ENCODE assay signal across 9 cellular contexts in genomic region chr1:204075116-204075636, GRCh38. TPM values are rescaled to one million over a fixed set of nuclear protein-coding genes. Genes with fewer than 3 reads are reported as not detected.
DNase-seq lines count a peak whose midpoint lies in the region; ATAC-seq, FAIRE-seq and TF ChIP-seq lines count a peak whose summit lies in the region.
"Had no signal": no experiment of that assay in that cellular context is flagged by ENCODE, and none has a peak within 500 bp of the region (broad histone marks: within the 10 kb centered on the region; RNA-seq: fewer than 3 reads in every experiment).

No MANE protein-coding gene starts in this region.

- CTCF ChIA-PET in PC-9 (lab: Charles Lee): no interaction called here

- intact Hi-C loops in PC-9 (cut with micrococcal nuclease; ENCODE audit: unreplicated experiment): loop anchor here (10.0 kb wide), 1 partner anchor 420 kb away; the partner anchor contains the start of gene PIK3C2B

- no peaks in the 10 kb centered on the region for H3K36me3 ChIP-seq in PC-9 (ENCODE audit: low read depth)

- peaks cover 0 to 6% (median 0%) of the 10 kb centered on the region in 7 donors for H3K9me3 Mint-ChIP-seq in naive B cell

- H3K27ac Mint-ChIP-seq in naive B cell: peak overlapping the region in 1 of 6 donors; percentile 61

- H3K79me2 ChIP-seq in PC-9 (ENCODE audit: low read depth): peaks cover 72% of the 10 kb centered on the region

- peak; percentile 36 for DNase-seq in AG08395 (ENCODE audit: low spot score)
- peak in 1 of 2 experiments; percentile 17 for DNase-seq in PC-9
- peak; percentile 35 for DNase-seq in epithelial cell of esophagus (ENCODE audit: low read depth)
- DNase-seq in naive B cell: no peak
- no peak for DNase-seq in hippocampal formation (lab: John Stamatoyannopoulos, UW)
- DNase-seq in GM12891 (ENCODE audit: insufficient read length, low spot score): no peak
- DNase-seq: stimulated activated CD4-positive, alpha-beta T cell treated with anti-CD3 and anti-CD28 coated beads, Interleukin-4, amount 100 ng/mL, for 4 hours had no signal

- no peaks in the 10 kb centered on the region for H3K36me3 Mint-ChIP-seq in naive B cell

- H3K4me1 ChIP-seq in PC-9 (replicated peaks; ENCODE audit: insufficient read depth): peaks cover 50% of the 10 kb centered on the region

- FAIRE-seq in GM12891 (lab: Jason Lieb, UNC): no peak

- H3K4me2 ChIP-seq in PC-9: peak overlapping the region; percentile 96

- ATAC-seq in naive B cell (ENCODE audit: low read depth in 2 of 2): no peak
- no peak for ATAC-seq in HG02588 (IDR thresholded peaks at IDR 0.05; ENCODE audit: unreplicated experiment)
- ATAC-seq in HG02938 (IDR thresholded peaks at IDR 0.05; ENCODE audit: unreplicated experiment): no peak

- peak overlapping the region; percentile 40; the same call in 1 of the 2 replicates for H3K27ac ChIP-seq in PC-9

- H3K9me2 ChIP-seq in PC-9 (ENCODE audit: insufficient read depth): no peaks in the 10 kb centered on the region

- H3K4me3 ChIP-seq in PC-9 (peak overlapping the region; percentile 96), epithelial cell of esophagus (ENCODE audit: low read length) (peak overlapping the region; percentile 84)

- no peaks in the 10 kb centered on the region for H3K27me3 ChIP-seq in PC-9 (ENCODE audit: insufficient read depth, low read depth)

- peaks cover 31% of the 10 kb centered on the region for H3F3A ChIP-seq in PC-9 (ENCODE audit: insufficient read depth, low read depth)

- peaks cover 34% of the 10 kb centered on the region for H4K20me1 ChIP-seq in PC-9 (ENCODE audit: insufficient read depth)

- H3K4me3 Mint-ChIP-seq in naive B cell: peak overlapping the region; percentile 19 to 82 (median 74)

- POLR2A ChIA-PET in PC-9 (lab: Charles Lee; ENCODE audit: unreplicated experiment): interaction anchor here (0.6 kb wide), 1 partner anchor 42 kb away, joined by 7 read pairs; no protein-coding TSS in a partner anchor

- H3K9me3 ChIP-seq in PC-9 (ENCODE audit: insufficient read depth, low read depth): no peaks in the 10 kb centered on the region

- no TSS peak for BruUV-seq in PC-9 (replicated peaks; lab: Mats Ljungman, UMichigan)

- peaks cover 8 to 26% (median 14%) of the 10 kb centered on the region in 3 donors for H3K4me1 Mint-ChIP-seq in naive B cell

- TF ChIP-seq POLR2A in GM12891 (IDR thresholded peaks at IDR 0.05; ENCODE audit: low read depth, low read length): no peak

- no peak for TF ChIP-seq CTCF in PC-9 (conservative IDR thresholded peaks at IDR 0.05)
- TF ChIP-seq CTCF in epithelial cell of esophagus (IDR thresholded peaks at IDR 0.05; ENCODE audit: insufficient read depth, low read depth, low read length, missing control alignments): no peak

- H2AFZ ChIP-seq in PC-9: 0 out of 2 replicates have a peak overlapping the region, but pooled peaks have one; percentile 75

- peaks cover 59 to 84% (median 77%) of the 10 kb centered on the region in 3 donors for H3K27me3 Mint-ChIP-seq in naive B cell

TF ChIP-seq in GM12891, 5 proteins besides CTCF, POLR2A, EP300 and RAD21:
- no peak for TF ChIP-seq PAX5 (IDR thresholded peaks at IDR 0.05; ENCODE audit: insufficient read depth, low read length, severe bottlenecking)
- no peak for TF ChIP-seq SPI1 (IDR thresholded peaks at IDR 0.05; ENCODE audit: low read depth, low read length)
- no peak for TF ChIP-seq POU2F2 (IDR thresholded peaks at IDR 0.05; ENCODE audit: low read depth, low read length)
- TF ChIP-seq TAF1 (IDR thresholded peaks at IDR 0.05; ENCODE audit: low read depth, low read length): no peak
- no peak for TF ChIP-seq POLR2AphosphoS5 (IDR thresholded peaks at IDR 0.05; ENCODE audit: low read depth, low read length)

RNA-seq across cellular contexts. Expression of gene SOX13, which starts 2.3 kb away (rescaled TPM):
- total RNA-seq in PC-9 (2021): 89.9 and 102 TPM in 2 replicates
- not detected for polyA plus RNA-seq in naive B cell (ENCODE audit: low read depth in 6 of 6)
- polyA plus RNA-seq in GM12891 (2012; ENCODE audit: low read depth, missing spikeins): 0.08 TPM

Comparison
In these comparisons a context has a peak if more than half of its experiments do, and no peak if none do; other contexts are left out.
1. DNase-seq: peak in AG08395 (single experiment) and epithelial cell of esophagus (single experiment); none in naive B cell (single experiment), hippocampal formation (0 of 2) and GM12891 (single experiment).